24 cellular contexts compared by ENCODE assay signal in the genomic region with DNA sequence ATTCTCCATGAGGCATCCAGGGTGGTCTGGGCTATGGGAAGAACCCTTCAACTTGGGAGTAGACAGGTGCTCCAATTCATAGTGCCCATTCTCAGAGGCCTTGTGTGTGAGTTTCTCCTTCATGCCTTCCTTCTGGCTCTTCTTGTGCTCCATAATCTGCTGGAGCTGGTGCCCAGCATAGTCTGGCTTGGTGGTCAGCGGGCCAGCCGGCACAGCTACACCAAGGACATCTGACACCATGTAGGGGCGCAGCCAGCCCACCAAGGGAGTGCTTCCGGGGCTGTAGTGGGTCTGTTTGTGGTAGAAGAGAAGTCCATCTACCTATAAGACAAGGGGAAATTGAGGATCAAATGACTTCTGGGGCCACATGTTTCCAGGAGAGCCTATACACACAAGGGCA. TPM values are rescaled to one million over a fixed set of nuclear protein-coding genes. Genes with fewer than 3 reads are reported as not detected.
DNase-seq lines count a peak whose midpoint lies in the region; ATAC-seq, FAIRE-seq and TF ChIP-seq lines count a peak whose summit lies in the region.
"Had no signal": no experiment of that assay in that cellular context is flagged by ENCODE, and none has a peak within 500 bp of the region (broad histone marks: within the 10 kb centered on the region; RNA-seq: fewer than 3 reads in every experiment).

No MANE protein-coding gene starts in this region.

- 98% methylated on average over 4 of the region's 4 CpGs for WGBS in liver
- 87% methylated on average over 4 of the region's 4 CpGs for whole genome bisulfite sequencing in HepG2 (ENCODE audit: low lambda C conversion rate)
- no CpG with 5 or more reads among the region's 4 CpGs for WGBS in right lobe of liver (ENCODE audit: insufficient coverage, low coverage, low lambda C conversion rate, missing lambda C conversion rate)
- WGBS in upper lobe of left lung, 2 donors = 83% methylated on average over 1 to 4 of the region's 4 CpGs

- no peak for TF ChIP-seq RAD21 in liver (IDR thresholded peaks at IDR 0.05)
- no peak for TF ChIP-seq RAD21 in HepG2 (CRISPR knock-in tag; IDR thresholded peaks at IDR 0.05)

- H3K4me3 ChIP-seq in liver (ENCODE audit: low read depth in 1 of 3, low read length in 3 of 3) = no peak overlapping the region
- no peak overlapping the region for H3K4me3 ChIP-seq in HepG2 (replicated peaks in 1 of 3; ENCODE audit: insufficient read depth in 1 of 3, low read depth in 2 of 3, low read length in 3 of 3)
- no peak overlapping the region for H3K4me3 ChIP-seq in right lobe of liver
- no peak overlapping the region for H3K4me3 ChIP-seq in upper lobe of left lung
- H3K4me3 ChIP-seq: cardiac muscle cell, GM12878, MG63, pancreas, thoracic aorta had no signal

- H3K27me3 ChIP-seq in liver (ENCODE audit: control insufficient read depth in 4 of 4, insufficient read depth in 4 of 4, low read length in 3 of 4) (no peaks in the 10 kb centered on the region), HepG2 (ENCODE audit: control insufficient read depth in 1 of 2, insufficient read depth in 2 of 2, low read length in 2 of 2) (no peaks in the 10 kb centered on the region), right lobe of liver (no peaks in the 10 kb centered on the region), upper lobe of left lung (no peaks in the 10 kb centered on the region)
- H3K27me3 ChIP-seq: cardiac muscle cell, MG63, pancreas had no signal

- in situ Hi-C loops in HepG2 (cut with HindIII; ENCODE audit: extremely low pct_ligation_motif_present, low pct_unique_long_range_greater_than_20kb) = no loop called here

- TF ChIP-seq EP300 in HepG2 (IDR thresholded peaks at IDR 0.05; ENCODE audit: low read depth in 2 of 2, low read length in 2 of 2) = no peak
- no peak for TF ChIP-seq EP300 in HepG2 (CRISPR knock-in tag; IDR thresholded peaks at IDR 0.05; ENCODE audit: borderline replicate concordance)
- no peak for TF ChIP-seq EP300 in upper lobe of left lung (IDR thresholded peaks at IDR 0.05)

- H3K9ac ChIP-seq in liver (ENCODE audit: low read depth in 1 of 2, low read length in 2 of 2) (no peak overlapping the region), HepG2 (ENCODE audit: insufficient read depth, low read depth, low read length) (no peak overlapping the region)

- H3K36me3 ChIP-seq in liver (ENCODE audit: control insufficient read depth in 4 of 4, insufficient read depth in 3 of 4, low read depth in 1 of 4, low read length in 3 of 4) = peaks cover 2 to 14% (median 10%) of the 10 kb centered on the region in 4 donors
- H3K36me3 ChIP-seq in HepG2 (replicated peaks in 1 of 2; ENCODE audit: control insufficient read depth in 1 of 2, insufficient read depth in 2 of 2, low read length in 2 of 2) = peaks cover 8 to 24% of the 10 kb centered on the region in 2 experiments; a peak in 4 of 5 replicates
- H3K36me3 ChIP-seq in right lobe of liver = peaks cover 0 to 15% (median 7%) of the 10 kb centered on the region in 4 donors
- peaks cover 0 to 75% (median 17%) of the 10 kb centered on the region in 4 donors for H3K36me3 ChIP-seq in upper lobe of left lung

- peak overlapping the region; percentile 84 for H3K27ac Mint-ChIP-seq in activated CD8-positive, alpha-beta T cell treated with anti-CD3 and anti-CD28 coated beads for 36 hours
- H3K27ac Mint-ChIP-seq in endothelial cell (ENCODE audit: unreplicated experiment) = no peak overlapping the region
- H3K27ac Mint-ChIP-seq: HFFc6 had no signal

- no peak overlapping the region for H3K4me3 Mint-ChIP-seq in activated CD8-positive, alpha-beta T cell treated with anti-CD3 and anti-CD28 coated beads for 36 hours
- H3K4me3 Mint-ChIP-seq in endothelial cell (ENCODE audit: unreplicated experiment) = no peak overlapping the region
- H3K4me3 Mint-ChIP-seq: HFFc6, IgD-negative memory B cell had no signal

- BruUV-seq in HepG2 (replicated peaks; lab: Mats Ljungman, UMichigan) = no TSS peak

- no peak for ATAC-seq in HepG2
- no peak for ATAC-seq in activated CD8-positive, alpha-beta T cell treated with anti-CD3 and anti-CD28 coated beads for 36 hours
- ATAC-seq in right lobe of liver = no peak
- no peak for ATAC-seq in upper lobe of left lung (ENCODE audit: low FRiP score in 2 of 2)
- ATAC-seq in GM19395 (IDR thresholded peaks at IDR 0.05; ENCODE audit: unreplicated experiment) = no peak
- ATAC-seq: GM12878 had no signal

- H4K20me1 ChIP-seq in HepG2 (ENCODE audit: insufficient read depth, low read length) = no peaks in the 10 kb centered on the region

- TF ChIP-seq POLR2A in HepG2 (IDR thresholded peaks at IDR 0.05; ENCODE audit: insufficient read depth in 1 of 2, low read depth in 2 of 2, low read length in 2 of 2) = no peak
- no peak for TF ChIP-seq POLR2A in right lobe of liver (IDR thresholded peaks at IDR 0.05)
- TF ChIP-seq POLR2A in upper lobe of left lung (IDR thresholded peaks at IDR 0.05) = no peak

- H3K9me3 ChIP-seq in liver (ENCODE audit: control insufficient read depth in 4 of 4, low read length in 3 of 4) (no peaks in the 10 kb centered on the region), HepG2 (ENCODE audit: low read length) (no peaks in the 10 kb centered on the region), right lobe of liver (no peaks in the 10 kb centered on the region), upper lobe of left lung (no peaks in the 10 kb centered on the region)
- H3K9me3 ChIP-seq: MG63, pancreas, thoracic aorta had no signal

- DNase-seq in HepG2 (ENCODE audit: low spot score) (no peak), right lobe of liver (no peak), upper lobe of left lung (peak in 1 of 2 donors; percentile 23), endothelial cell (ENCODE audit: low spot score) (no peak), globus pallidus (ENCODE audit: low spot score) (no peak)
- DNase-seq in activated CD8-positive, alpha-beta T cell treated with anti-CD3 and anti-CD28 coated beads for 36 hours = no peak
- DNase-seq: amniotic stem cell, DMS79, HFFc6, islet precursor cell, mammary epithelial cell, MG63, NCI-H2171 treated with DMSO at 0.1 percent for 48 hours, NCI-H69, pancreas, right cardiac atrium, SW 1271 had no signal

- H2AFZ ChIP-seq in HepG2 (ENCODE audit: low read length) = no peak overlapping the region

- H3K9me3 Mint-ChIP-seq in activated CD8-positive, alpha-beta T cell treated with anti-CD3 and anti-CD28 coated beads for 36 hours = no peaks in the 10 kb centered on the region
- no peaks in the 10 kb centered on the region for H3K9me3 Mint-ChIP-seq in endothelial cell (ENCODE audit: unreplicated experiment)
- H3K9me3 Mint-ChIP-seq: HFFc6, IgD-negative memory B cell had no signal

- no peak overlapping the region for H3K4me2 ChIP-seq in HepG2 (ENCODE audit: low read depth, low read length)

- H3K4me1 ChIP-seq in liver (ENCODE audit: control insufficient read depth in 4 of 4, insufficient read depth in 4 of 4, low read length in 3 of 4) = peaks cover 5 to 29% (median 20%) of the 10 kb centered on the region in 4 donors
- no peaks in the 10 kb centered on the region for H3K4me1 ChIP-seq in HepG2 (ENCODE audit: insufficient read depth, low read length)
- peaks cover 0 to 30% (median 14%) of the 10 kb centered on the region in 4 donors for H3K4me1 ChIP-seq in right lobe of liver
- H3K4me1 ChIP-seq in upper lobe of left lung = peaks cover 4 to 20% (median 10%) of the 10 kb centered on the region in 4 donors

- no peaks in the 10 kb centered on the region for H3K79me2 ChIP-seq in HepG2 (ENCODE audit: insufficient read depth, low read length)

- peaks cover 47% of the 10 kb centered on the region for H3K36me3 Mint-ChIP-seq in activated CD8-positive, alpha-beta T cell treated with anti-CD3 and anti-CD28 coated beads for 36 hours (ENCODE audit: low read depth)
- H3K36me3 Mint-ChIP-seq in endothelial cell (ENCODE audit: low read depth, unreplicated experiment) = peaks cover 30% of the 10 kb centered on the region

- H3K27me3 Mint-ChIP-seq in activated CD8-positive, alpha-beta T cell treated with anti-CD3 and anti-CD28 coated beads for 36 hours = no peaks in the 10 kb centered on the region
- H3K27me3 Mint-ChIP-seq in endothelial cell (ENCODE audit: unreplicated experiment) = peaks cover 4% of the 10 kb centered on the region
- H3K27me3 Mint-ChIP-seq: IgD-negative memory B cell had no signal

- TF ChIP-seq CTCF in liver (IDR thresholded peaks at IDR 0.05; ENCODE audit: low read depth, low read length, missing input control) (no peak), HepG2 (CRISPR knock-in tag; IDR thresholded peaks at IDR 0.05) (no peak), right lobe of liver (IDR thresholded peaks at IDR 0.05) (no peak), upper lobe of left lung (IDR thresholded peaks at IDR 0.05) (no peak), endothelial cell (IDR thresholded peaks at IDR 0.05; ENCODE audit: unreplicated experiment) (no peak)
- TF ChIP-seq CTCF in activated CD8-positive, alpha-beta T cell treated with anti-CD3 and anti-CD28 coated beads for 36 hours (IDR thresholded peaks at IDR 0.05) = no peak

- H3K27ac ChIP-seq in liver (ENCODE audit: low read depth in 1 of 2, low read length in 2 of 2) (peak overlapping the region; percentile 51 to 64), HepG2 (ENCODE audit: extremely low read length, insufficient read depth, low read length) (no peak overlapping the region), right lobe of liver (peak overlapping the region in 2 of 3 donors; percentile 9 to 71), upper lobe of left lung (peak overlapping the region in 3 of 4 donors; percentile 13 to 46 (median 15))
- H3K27ac ChIP-seq: cardiac muscle cell, pancreas, thoracic aorta had no signal

- POLR2A ChIA-PET in HepG2 (lab: Yijun Ruan, JAX) = no interaction called here
- POLR2A ChIA-PET in activated CD8-positive, alpha-beta T cell treated with anti-CD3 and anti-CD28 coated beads for 36 hours (lab: Charles Lee) = interaction anchor here (0.8 to 3.8 kb wide), 4 partner anchors 8 to 145 kb away, joined by 3 to 18 read pairs (median 10); a partner anchor contains a TSS

- CTCF ChIA-PET in HepG2 (lab: Yijun Ruan, JAX; ENCODE audit: low intra/inter-chr PET ratio, low total read pairs) = no interaction called here
- CTCF ChIA-PET in activated CD8-positive, alpha-beta T cell treated with anti-CD3 and anti-CD28 coated beads for 36 hours (lab: Charles Lee) = interaction anchor here (1.2 to 3.4 kb wide), 13 partner anchors 11 to 231 kb away, joined by 3 to 10 read pairs (median 4); a partner anchor contains a TSS

- intact Hi-C loops in HepG2 (cut with micrococcal nuclease; ENCODE audit: unreplicated experiment) = no loop called here
- intact Hi-C loops in activated CD8-positive, alpha-beta T cell treated with anti-CD3 and anti-CD28 coated beads for 36 hours (cut with micrococcal nuclease) = no loop called here
- intact Hi-C loops in right lobe of liver (cut with DNase I) = no loop called here

- FAIRE-seq in HepG2 (lab: Jason Lieb, UNC) = no peak
- FAIRE-seq: frontal cortex, GM12878, pancreas had no signal

- peaks cover 25% of the 10 kb centered on the region for H3K4me1 Mint-ChIP-seq in activated CD8-positive, alpha-beta T cell treated with anti-CD3 and anti-CD28 coated beads for 36 hours (ENCODE audit: low read depth)
- peaks cover 21% of the 10 kb centered on the region for H3K4me1 Mint-ChIP-seq in endothelial cell (ENCODE audit: unreplicated experiment)

RNA-seq across cellular contexts. Expression of a gene that starts 19.2 kb away (rescaled TPM):
- total RNA-seq in liver (10 to 100 TPM in 1 of 2 donors, 1 to 10 TPM in 1; 8.4 to 14.1 TPM), HepG2 (2016; rRNA removed; fragmentation: Illumina TruSeq; extraction: Trizol) (16.5 and 16.6 TPM in 2 replicates), right lobe of liver (10 to 100 TPM in 3 of 6 experiments, 1 to 10 TPM in 3; 7.6 to 15.4 (median 10.0) TPM), upper lobe of left lung (10 to 100 TPM in 4 of 6 donors, 1 to 10 TPM in 2; 8.4 to 32.9 (median 22.7) TPM), endothelial cell (ENCODE audit: unreplicated experiment) (41.9 TPM)
- polyA plus RNA-seq in liver (1 to 10 TPM; 5.4 to 6.6 TPM), HepG2 (2011; rRNA removed) (19.9 and 21.3 TPM in 2 replicates)
- 12.9 and 15.6 TPM in 2 replicates for total RNA-seq in HepG2 (2016; cell fraction: cytosol; rRNA removed; fragmentation: Illumina TruSeq; extraction: Trizol; ENCODE audit: low read depth)
- total RNA-seq in HepG2 (2016; cell fraction: insoluble cytoplasmic fraction; rRNA removed; fragmentation: Illumina TruSeq; extraction: Trizol) = 16.3 and 17.5 TPM in 2 replicates
- 20.4 and 21.9 TPM in 2 replicates for total RNA-seq in HepG2 (2016; cell fraction: membrane; rRNA removed; fragmentation: Illumina TruSeq; extraction: Trizol)
- 11.6 and 14.4 TPM in 2 replicates for total RNA-seq in HepG2 (2016; cell fraction: nucleus; rRNA removed; fragmentation: Illumina TruSeq; extraction: Trizol)
- 21.8 and 22.9 TPM in 2 replicates for polyA plus RNA-seq in HepG2 (2011; cell fraction: cytosol; rRNA removed)
- 12.9 and 15.1 TPM in 2 replicates for polyA plus RNA-seq in HepG2 (2011; cell fraction: nucleus; rRNA removed)
- polyA plus RNA-seq in HepG2 (2012) = 13.3 and 14.1 TPM in 2 replicates
- 5.8 and 6.2 TPM in 2 replicates for polyA plus RNA-seq in HepG2 (2016; cell fraction: cytosol; fragmentation: Illumina TruSeq; extraction: Trizol; ENCODE audit: low read depth)
- polyA plus RNA-seq in HepG2 (2016; cell fraction: insoluble cytoplasmic fraction; fragmentation: Illumina TruSeq; extraction: Trizol; ENCODE audit: low read depth) = 16.3 and 19.5 TPM in 2 replicates
- polyA plus RNA-seq in HepG2 (2016; cell fraction: membrane; fragmentation: Illumina TruSeq; extraction: Trizol; ENCODE audit: low read depth) = 14.9 and 15.7 TPM in 2 replicates
- 13.5 and 15.4 TPM in 2 replicates for polyA plus RNA-seq in HepG2 (2016; cell fraction: nucleus; fragmentation: Illumina TruSeq; extraction: Trizol; ENCODE audit: insufficient read depth, low read depth)
- polyA minus RNA-seq in HepG2 (2011; rRNA and poly(A)+ RNA removed; ENCODE audit: low replicate concordance) = 75.2 and 86.3 TPM in 2 replicates
- polyA minus RNA-seq in HepG2 (2011; cell fraction: cytosol; rRNA and poly(A)+ RNA removed) = 11.8 and 13.8 TPM in 2 replicates
- polyA minus RNA-seq in HepG2 (2011; cell fraction: nucleus; rRNA and poly(A)+ RNA removed) = 13.6 and 20.1 TPM in 2 replicates
- total RNA-seq in activated CD8-positive, alpha-beta T cell treated with anti-CD3 and anti-CD28 coated beads for 36 hours = 10 to 100 TPM; 12.3 to 12.9 TPM

RNA-seq across cellular contexts. Expression of a gene that starts 27.2 kb away (rescaled TPM):
- total RNA-seq in liver (10 to 100 TPM in 1 of 2 donors, 1 to 10 TPM in 1; 7.8 to 11.4 TPM), HepG2 (2016; rRNA removed; fragmentation: Illumina TruSeq; extraction: Trizol) (16.4 and 18.3 TPM in 2 replicates), right lobe of liver (10 to 100 TPM; 11.1 to 19.4 (median 13.3) TPM), upper lobe of left lung (10 to 100 TPM; 14.1 to 30.4 (median 22.4) TPM), endothelial cell (ENCODE audit: unreplicated experiment) (16.5 TPM)
- polyA plus RNA-seq in liver (10 to 100 TPM; 12.8 to 13.2 TPM), HepG2 (2011; rRNA removed) (7.6 and 9.0 TPM in 2 replicates)
- total RNA-seq in HepG2 (2016; cell fraction: cytosol; rRNA removed; fragmentation: Illumina TruSeq; extraction: Trizol; ENCODE audit: low read depth) = 6.8 and 7.2 TPM in 2 replicates
- 15.6 and 16.3 TPM in 2 replicates for total RNA-seq in HepG2 (2016; cell fraction: insoluble cytoplasmic fraction; rRNA removed; fragmentation: Illumina TruSeq; extraction: Trizol)
- 12.1 and 13.5 TPM in 2 replicates for total RNA-seq in HepG2 (2016; cell fraction: membrane; rRNA removed; fragmentation: Illumina TruSeq; extraction: Trizol)
- total RNA-seq in HepG2 (2016; cell fraction: nucleus; rRNA removed; fragmentation: Illumina TruSeq; extraction: Trizol) = 6.7 and 7.2 TPM in 2 replicates
- 6.7 and 7.3 TPM in 2 replicates for polyA plus RNA-seq in HepG2 (2011; cell fraction: cytosol; rRNA removed)
- polyA plus RNA-seq in HepG2 (2011; cell fraction: nucleus; rRNA removed) = 4.2 and 4.4 TPM in 2 replicates
- 6.0 and 8.6 TPM in 2 replicates for polyA plus RNA-seq in HepG2 (2012)
- 4.4 and 6.8 TPM in 2 replicates for polyA plus RNA-seq in HepG2 (2016; cell fraction: cytosol; fragmentation: Illumina TruSeq; extraction: Trizol; ENCODE audit: low read depth)
- polyA plus RNA-seq in HepG2 (2016; cell fraction: insoluble cytoplasmic fraction; fragmentation: Illumina TruSeq; extraction: Trizol; ENCODE audit: low read depth) = 19.3 and 20.4 TPM in 2 replicates
- polyA plus RNA-seq in HepG2 (2016; cell fraction: membrane; fragmentation: Illumina TruSeq; extraction: Trizol; ENCODE audit: low read depth) = 8.3 and 9.4 TPM in 2 replicates
- 10.9 and 12.9 TPM in 2 replicates for polyA plus RNA-seq in HepG2 (2016; cell fraction: nucleus; fragmentation: Illumina TruSeq; extraction: Trizol; ENCODE audit: insufficient read depth, low read depth)
- polyA minus RNA-seq in HepG2 (2011; rRNA and poly(A)+ RNA removed; ENCODE audit: low replicate concordance) = 5.9 and 26.5 TPM in 2 replicates
- 4.9 and 5.9 TPM in 2 replicates for polyA minus RNA-seq in HepG2 (2011; cell fraction: cytosol; rRNA and poly(A)+ RNA removed)
- polyA minus RNA-seq in HepG2 (2011; cell fraction: nucleus; rRNA and poly(A)+ RNA removed) = 8.1 and 9.9 TPM in 2 replicates
- total RNA-seq in activated CD8-positive, alpha-beta T cell treated with anti-CD3 and anti-CD28 coated beads for 36 hours = 10 to 100 TPM; 28.2 to 28.5 TPM

RNA-seq across cellular contexts. Expression of a gene that starts 41.7 kb away (rescaled TPM):
- 10 to 100 TPM; 45.2 to 84.4 TPM for total RNA-seq in liver
- polyA plus RNA-seq in liver = 10 to 100 TPM; 54.7 to 94.8 TPM
- 143 and 165 TPM in 2 replicates for total RNA-seq in HepG2 (2016; rRNA removed; fragmentation: Illumina TruSeq; extraction: Trizol)
- 53.3 and 58.3 TPM in 2 replicates for total RNA-seq in HepG2 (2016; cell fraction: cytosol; rRNA removed; fragmentation: Illumina TruSeq; extraction: Trizol; ENCODE audit: low read depth)
- 140 and 190 TPM in 2 replicates for total RNA-seq in HepG2 (2016; cell fraction: insoluble cytoplasmic fraction; rRNA removed; fragmentation: Illumina TruSeq; extraction: Trizol)
- total RNA-seq in HepG2 (2016; cell fraction: membrane; rRNA removed; fragmentation: Illumina TruSeq; extraction: Trizol) = 89.4 and 101 TPM in 2 replicates
- total RNA-seq in HepG2 (2016; cell fraction: nucleus; rRNA removed; fragmentation: Illumina TruSeq; extraction: Trizol) = 53.0 and 64.9 TPM in 2 replicates
- polyA plus RNA-seq in HepG2 (2011; rRNA removed) = 38.3 and 40.4 TPM in 2 replicates
- 55.6 and 80.6 TPM in 2 replicates for polyA plus RNA-seq in HepG2 (2011; cell fraction: cytosol; rRNA removed)
- 36.4 and 36.8 TPM in 2 replicates for polyA plus RNA-seq in HepG2 (2011; cell fraction: nucleus; rRNA removed)
- polyA plus RNA-seq in HepG2 (2012) = 33.6 and 51.6 TPM in 2 replicates
- polyA plus RNA-seq in HepG2 (2016; cell fraction: cytosol; fragmentation: Illumina TruSeq; extraction: Trizol; ENCODE audit: low read depth) = 32.6 and 40.1 TPM in 2 replicates
- 146 and 162 TPM in 2 replicates for polyA plus RNA-seq in HepG2 (2016; cell fraction: insoluble cytoplasmic fraction; fragmentation: Illumina TruSeq; extraction: Trizol; ENCODE audit: low read depth)
- polyA plus RNA-seq in HepG2 (2016; cell fraction: membrane; fragmentation: Illumina TruSeq; extraction: Trizol; ENCODE audit: low read depth) = 51.8 and 60.0 TPM in 2 replicates
- polyA plus RNA-seq in HepG2 (2016; cell fraction: nucleus; fragmentation: Illumina TruSeq; extraction: Trizol; ENCODE audit: insufficient read depth, low read depth) = 76.9 and 83.4 TPM in 2 replicates
- polyA minus RNA-seq in HepG2 (2011; rRNA and poly(A)+ RNA removed; ENCODE audit: low replicate concordance) = 38.2 and 47.6 TPM in 2 replicates
- 32.0 and 35.4 TPM in 2 replicates for polyA minus RNA-seq in HepG2 (2011; cell fraction: cytosol; rRNA and poly(A)+ RNA removed)
- polyA minus RNA-seq in HepG2 (2011; cell fraction: nucleus; rRNA and poly(A)+ RNA removed) = 17.8 and 21.0 TPM in 2 replicates
- total RNA-seq in activated CD8-positive, alpha-beta T cell treated with anti-CD3 and anti-CD28 coated beads for 36 hours = 100 to 1,000 TPM; 101 to 105 TPM
- 100 to 1,000 TPM in 2 of 6 experiments, 10 to 100 TPM in 4; 37.7 to 192 (median 44.4) TPM for total RNA-seq in right lobe of liver
- 100 to 1,000 TPM in 1 of 6 donors, 10 to 100 TPM in 5; 64.3 to 183 (median 70.2) TPM for total RNA-seq in upper lobe of left lung
- 33.5 TPM for total RNA-seq in endothelial cell (ENCODE audit: unreplicated experiment)

RNA-seq across cellular contexts. Expression of a gene that starts 49.4 kb away (rescaled TPM):
- 10 to 100 TPM in 1 of 2 donors, 1 to 10 TPM in 1; 7.1 to 10.8 TPM for total RNA-seq in liver
- 10 to 100 TPM in 1 of 2 donors, 1 to 10 TPM in 1; 8.0 to 10.3 TPM for polyA plus RNA-seq in liver
- 10.8 and 11.0 TPM in 2 replicates for total RNA-seq in HepG2 (2016; rRNA removed; fragmentation: Illumina TruSeq; extraction: Trizol)
- total RNA-seq in HepG2 (2016; cell fraction: cytosol; rRNA removed; fragmentation: Illumina TruSeq; extraction: Trizol; ENCODE audit: low read depth) = 0.71 and 0.91 TPM in 2 replicates
- 7.9 and 10.3 TPM in 2 replicates for total RNA-seq in HepG2 (2016; cell fraction: insoluble cytoplasmic fraction; rRNA removed; fragmentation: Illumina TruSeq; extraction: Trizol)
- total RNA-seq in HepG2 (2016; cell fraction: membrane; rRNA removed; fragmentation: Illumina TruSeq; extraction: Trizol) = 3.9 and 4.8 TPM in 2 replicates
- 10.1 and 11.4 TPM in 2 replicates for total RNA-seq in HepG2 (2016; cell fraction: nucleus; rRNA removed; fragmentation: Illumina TruSeq; extraction: Trizol)
- polyA plus RNA-seq in HepG2 (2011; rRNA removed) = 11.6 and 18.9 TPM in 2 replicates
- polyA plus RNA-seq in HepG2 (2011; cell fraction: cytosol; rRNA removed) = 9.3 and 11.8 TPM in 2 replicates
- polyA plus RNA-seq in HepG2 (2011; cell fraction: nucleus; rRNA removed) = 50.4 and 52.6 TPM in 2 replicates
- polyA plus RNA-seq in HepG2 (2012) = 12.7 and 13.6 TPM in 2 replicates
- polyA plus RNA-seq in HepG2 (2016; cell fraction: cytosol; fragmentation: Illumina TruSeq; extraction: Trizol; ENCODE audit: low read depth) = 0.63 and 0.86 TPM in 2 replicates
- polyA plus RNA-seq in HepG2 (2016; cell fraction: insoluble cytoplasmic fraction; fragmentation: Illumina TruSeq; extraction: Trizol; ENCODE audit: low read depth) = 9.7 and 12.3 TPM in 2 replicates
- 2.5 and 3.6 TPM in 2 replicates for polyA plus RNA-seq in HepG2 (2016; cell fraction: membrane; fragmentation: Illumina TruSeq; extraction: Trizol; ENCODE audit: low read depth)
- 19.1 and 19.2 TPM in 2 replicates for polyA plus RNA-seq in HepG2 (2016; cell fraction: nucleus; fragmentation: Illumina TruSeq; extraction: Trizol; ENCODE audit: insufficient read depth, low read depth)
- 26.7 and 38.9 TPM in 2 replicates for polyA minus RNA-seq in HepG2 (2011; rRNA and poly(A)+ RNA removed; ENCODE audit: low replicate concordance)
- 13.9 and 19.9 TPM in 2 replicates for polyA minus RNA-seq in HepG2 (2011; cell fraction: cytosol; rRNA and poly(A)+ RNA removed)
- polyA minus RNA-seq in HepG2 (2011; cell fraction: nucleus; rRNA and poly(A)+ RNA removed) = 21.4 and 25.6 TPM in 2 replicates
- total RNA-seq in activated CD8-positive, alpha-beta T cell treated with anti-CD3 and anti-CD28 coated beads for 36 hours = 1 to 10 TPM; 1.7 to 1.8 TPM
- 10 to 100 TPM; 12.0 to 17.2 (median 14.2) TPM for total RNA-seq in right lobe of liver
- total RNA-seq in upper lobe of left lung = 10 to 100 TPM; 26.7 to 46.1 (median 31.7) TPM
- total RNA-seq in endothelial cell (ENCODE audit: unreplicated experiment) = 17.3 TPM
